2 cellular contexts compared by ENCODE assay signal in genomic region chr9:136395345-136396218, GRCh38.
A peak's percentile ranks its signal among the peaks of the same experiment; 100 is the strongest.
TF ChIP-seq lines count a peak whose summit lies in the region.

No MANE protein-coding gene starts in this region.

TF ChIP-seq in GM12878, 131 proteins besides CTCF, POLR2A, EP300 and RAD21:
- peak; percentile 56 for TF ChIP-seq BCL3 (IDR thresholded peaks at IDR 0.05; ENCODE audit: borderline replicate concordance, insufficient read depth, low read depth, low read length, poor library complexity, severe bottlenecking)
- peak; percentile 12 for TF ChIP-seq PBX3 (IDR thresholded peaks at IDR 0.05; ENCODE audit: insufficient replicate concordance, low read depth, low read length)
- TF ChIP-seq TCF3 (IDR thresholded peaks at IDR 0.05; ENCODE audit: borderline replicate concordance, insufficient read depth, low read depth, low read length), result no peak
- no peak for TF ChIP-seq CREB1 (IDR thresholded peaks at IDR 0.05; ENCODE audit: low read depth)
- TF ChIP-seq E2F4 (IDR thresholded peaks at IDR 0.05; ENCODE audit: low read depth, low read length), result no peak
- no peak for TF ChIP-seq SREBF2 (IDR thresholded peaks at IDR 0.05; ENCODE audit: low read length)

TF ChIP-seq in liver, 16 proteins besides CTCF, POLR2A, EP300 and RAD21:
- TF ChIP-seq RXRA (IDR thresholded peaks at IDR 0.05) (peak; percentile 76 to 89), TAF1 (conservative IDR thresholded peaks at IDR 0.05) (no peak), EGR1 (IDR thresholded peaks at IDR 0.05; ENCODE audit: low read depth in 2 of 2) (peak in 1 of 2 donors; percentile 86), YY1 (IDR thresholded peaks at IDR 0.05) (peak; percentile 78), HNF4A (conservative IDR thresholded peaks at IDR 0.05) (peak; percentile 88 to 97), SP1 (IDR thresholded peaks at IDR 0.05) (peak; percentile 83), FOXA2 (IDR thresholded peaks at IDR 0.05) (peak; percentile 31), FOXA1 (IDR thresholded peaks at IDR 0.05) (peak; percentile 45), ATF3 (IDR thresholded peaks at IDR 0.05) (no peak), ZBTB33 (IDR thresholded peaks at IDR 0.05) (no peak), JUND (IDR thresholded peaks at IDR 0.05) (peak in 1 of 2 donors; percentile 47), REST (IDR thresholded peaks at IDR 0.05) (peak; percentile 63), GABPA (IDR thresholded peaks at IDR 0.05 in 1 of 2, conservative IDR thresholded peaks at IDR 0.05 in 1 of 2) (peak in 1 of 2 donors; percentile 79), MAX (IDR thresholded peaks at IDR 0.05) (peak; percentile 80), HNF4G (IDR thresholded peaks at IDR 0.05) (no peak), NR2F2 (IDR thresholded peaks at IDR 0.05) (no peak)
